8 cellular contexts compared by ENCODE assay signal in genomic region chr6:10556496-10557391, GRCh38. TPM values are rescaled to one million over a fixed set of nuclear protein-coding genes. Genes with fewer than 3 reads are reported as not detected.
DNase-seq lines count a peak whose midpoint lies in the region; ATAC-seq and TF ChIP-seq lines count a peak whose summit lies in the region.

No MANE protein-coding gene starts in this region.

- no peaks in the 10 kb centered on the region for H3K27me3 ChIP-seq in HUES6 (ENCODE audit: control insufficient read depth, insufficient read depth, low read length)
- no peaks in the 10 kb centered on the region for H3K27me3 ChIP-seq in hepatocyte
- H3K27me3 ChIP-seq in trophoblast cell (ENCODE audit: insufficient read depth, low read length): no peaks in the 10 kb centered on the region

- H4K8ac ChIP-seq in trophoblast cell (ENCODE audit: low read depth, low read length): no peak overlapping the region

- peaks cover 81% of the 10 kb centered on the region for H3K4me1 Mint-ChIP-seq in WTC11
- H3K4me1 Mint-ChIP-seq in activated T-helper 17 cell treated with anti-CD3 and anti-CD28 coated beads, Interleukin-2, amount 50 U/mL, for 72 hours: no peaks in the 10 kb centered on the region
- H3K4me1 Mint-ChIP-seq in activated naive CD4-positive, alpha-beta T cell treated with anti-CD3 and anti-CD28 coated beads for 36 hours (ENCODE audit: low read depth): no peaks in the 10 kb centered on the region
- H3K4me1 Mint-ChIP-seq in activated naive CD8-positive, alpha-beta T cell treated with anti-CD3 and anti-CD28 coated beads for 36 hours: no peaks in the 10 kb centered on the region

- H3K27me3 Mint-ChIP-seq in WTC11 (ENCODE audit: low read depth): no peaks in the 10 kb centered on the region
- H3K27me3 Mint-ChIP-seq in activated T-helper 17 cell treated with anti-CD3 and anti-CD28 coated beads, Interleukin-2, amount 50 U/mL, for 72 hours: no peaks in the 10 kb centered on the region
- no peaks in the 10 kb centered on the region for H3K27me3 Mint-ChIP-seq in activated naive CD4-positive, alpha-beta T cell treated with anti-CD3 and anti-CD28 coated beads for 36 hours (ENCODE audit: low read depth)
- no peaks in the 10 kb centered on the region for H3K27me3 Mint-ChIP-seq in activated naive CD8-positive, alpha-beta T cell treated with anti-CD3 and anti-CD28 coated beads for 36 hours

- no peak overlapping the region for H3K18ac ChIP-seq in trophoblast cell (ENCODE audit: low read length)

- H3K9me3 ChIP-seq in HUES6 (ENCODE audit: control insufficient read depth, insufficient read depth, low read depth, low read length) (no peaks in the 10 kb centered on the region), hepatocyte (ENCODE audit: low read depth) (no peaks in the 10 kb centered on the region), trophoblast cell (ENCODE audit: insufficient read depth, low read depth, low read length) (no peaks in the 10 kb centered on the region)

- H3K4me3 ChIP-seq in HUES6 (ENCODE audit: low read depth, low read length) (peak overlapping the region; percentile 74), hepatocyte (no peak overlapping the region), trophoblast cell (ENCODE audit: low read depth, low read length) (no peak overlapping the region)

- no peaks in the 10 kb centered on the region for H3K9me2 ChIP-seq in hepatocyte (replicated peaks; ENCODE audit: insufficient read depth)

- DNase-seq in WTC11 (ENCODE audit: low spot score) (no peak), hepatocyte (ENCODE audit: low spot score) (no peak), trophoblast cell (no peak), ACHN (no peak)
- no peak for DNase-seq in activated naive CD4-positive, alpha-beta T cell treated with anti-CD3 and anti-CD28 coated beads for 36 hours
- DNase-seq in activated naive CD8-positive, alpha-beta T cell treated with anti-CD3 and anti-CD28 coated beads for 36 hours: no peak

- intact Hi-C loops in activated naive CD4-positive, alpha-beta T cell treated with anti-CD3 and anti-CD28 coated beads for 36 hours (cut with micrococcal nuclease): no loop called here

- H4K12ac ChIP-seq in trophoblast cell (ENCODE audit: low read depth, low read length): peak overlapping the region; percentile 58

- peak overlapping the region; percentile 45 for H2BK12ac ChIP-seq in trophoblast cell (ENCODE audit: low read length)

- no peak overlapping the region for H2BK5ac ChIP-seq in trophoblast cell (ENCODE audit: low read depth, low read length, poor library complexity)

- no peak overlapping the region for H3K23ac ChIP-seq in trophoblast cell (ENCODE audit: low read length)

- no peak overlapping the region for H3K4ac ChIP-seq in trophoblast cell (ENCODE audit: low read depth, low read length)

- H3K36me3 ChIP-seq in HUES6 (ENCODE audit: control insufficient read depth, insufficient read depth, low read length) (no peaks in the 10 kb centered on the region; the same call in 1 of the 2 replicates), hepatocyte (replicated peaks; ENCODE audit: insufficient read depth, low read depth) (no peaks in the 10 kb centered on the region), trophoblast cell (ENCODE audit: control insufficient read depth in 1 of 2, insufficient read depth in 2 of 2, low read length in 2 of 2) (peaks cover 2 to 4% of the 10 kb centered on the region in 2 experiments)

- H2AK5ac ChIP-seq in trophoblast cell (ENCODE audit: low read length): no peak overlapping the region

- H3K27ac ChIP-seq in HUES6 (ENCODE audit: low read depth, low read length) (peak overlapping the region; percentile 53; the same call in 1 of the 2 replicates), hepatocyte (no peak overlapping the region), trophoblast cell (ENCODE audit: low read depth, low read length) (no peak overlapping the region)

- no peak overlapping the region for H4K91ac ChIP-seq in trophoblast cell (ENCODE audit: low read depth, low read length)

- H3K9ac ChIP-seq in HUES6 (ENCODE audit: low read length) (peak overlapping the region; percentile 67), trophoblast cell (ENCODE audit: low read length) (no peak overlapping the region)

- CTCF ChIA-PET in WTC11 (lab: Charles Lee): interaction anchor here (0.9 to 2.0 kb wide), 8 partner anchors 11 to 330 kb away, joined by 3 to 16 read pairs (median 4); partner anchors contain the start of genes C6orf52, PAK1IP1 and SYCP2L
- CTCF ChIA-PET in activated naive CD4-positive, alpha-beta T cell treated with anti-CD3 and anti-CD28 coated beads for 36 hours (lab: Charles Lee): no interaction called here

- POLR2A ChIA-PET in WTC11 (lab: Charles Lee): interaction anchor here (0.5 to 2.4 kb wide), 9 partner anchors 10 to 526 kb away, joined by 3 to 19 read pairs (median 4); partner anchors contain the start of gene GCNT2

- no peak overlapping the region for H3K14ac ChIP-seq in trophoblast cell (ENCODE audit: low read length)

- TF ChIP-seq CTCF in WTC11 (IDR thresholded peaks at IDR 0.05) (no peak), hepatocyte (IDR thresholded peaks at IDR 0.05; ENCODE audit: poor library complexity) (no peak)

- H3K4me1 ChIP-seq in HUES6 (ENCODE audit: control insufficient read depth, insufficient read depth, low read length): peaks cover 53% of the 10 kb centered on the region
- H3K4me1 ChIP-seq in hepatocyte (ENCODE audit: insufficient read depth): peaks cover 11% of the 10 kb centered on the region
- peaks cover 9 to 22% of the 10 kb centered on the region in 2 experiments for H3K4me1 ChIP-seq in trophoblast cell (ENCODE audit: control insufficient read depth in 1 of 2, insufficient read depth in 2 of 2, low read length in 2 of 2)

- WGBS in hepatocyte (ENCODE audit: low lambda C conversion rate, missing lambda C conversion rate): 72% methylated on average over 12 of the region's 12 CpGs
- WGBS in trophoblast cell (ENCODE audit: extremely low coverage, insufficient coverage, insufficient read length): no CpG with 5 or more reads among the region's 12 CpGs

- H2AFZ ChIP-seq in hepatocyte (no peak overlapping the region), trophoblast cell (ENCODE audit: insufficient read depth, low read length, poor library complexity) (no peak overlapping the region)

- H3K4me2 ChIP-seq in hepatocyte: peak overlapping the region; percentile 78
- H3K4me2 ChIP-seq in trophoblast cell (ENCODE audit: low read length): peak overlapping the region; percentile 80

- H3K79me1 ChIP-seq in trophoblast cell (ENCODE audit: low read length): peaks cover 16% of the 10 kb centered on the region

- H4K20me1 ChIP-seq in hepatocyte (ENCODE audit: insufficient read depth, poor library complexity, severe bottlenecking): no peaks in the 10 kb centered on the region

- no peak for ATAC-seq in WTC11
- no peak for ATAC-seq in activated T-helper 17 cell treated with anti-CD3 and anti-CD28 coated beads, Interleukin-2, amount 50 U/mL, for 72 hours (replicated peaks)

- peaks cover 18% of the 10 kb centered on the region for H3K36me3 Mint-ChIP-seq in WTC11
- H3K36me3 Mint-ChIP-seq in activated T-helper 17 cell treated with anti-CD3 and anti-CD28 coated beads, Interleukin-2, amount 50 U/mL, for 72 hours (ENCODE audit: low read depth): no peaks in the 10 kb centered on the region
- peaks cover 9% of the 10 kb centered on the region for H3K36me3 Mint-ChIP-seq in activated naive CD4-positive, alpha-beta T cell treated with anti-CD3 and anti-CD28 coated beads for 36 hours (ENCODE audit: low read depth)
- peaks cover 19% of the 10 kb centered on the region for H3K36me3 Mint-ChIP-seq in activated naive CD8-positive, alpha-beta T cell treated with anti-CD3 and anti-CD28 coated beads for 36 hours

- in situ Hi-C loops in ACHN (cut with HindIII; ENCODE audit: low pct_ligation_motif_present, low pct_unique_long_range_greater_than_20kb, low sequenced_read_pairs): no loop called here

- H3K4me3 Mint-ChIP-seq in WTC11: peak overlapping the region; percentile 94
- H3K4me3 Mint-ChIP-seq in activated T-helper 17 cell treated with anti-CD3 and anti-CD28 coated beads, Interleukin-2, amount 50 U/mL, for 72 hours: no peak overlapping the region
- no peak overlapping the region for H3K4me3 Mint-ChIP-seq in activated naive CD4-positive, alpha-beta T cell treated with anti-CD3 and anti-CD28 coated beads for 36 hours
- H3K4me3 Mint-ChIP-seq in activated naive CD8-positive, alpha-beta T cell treated with anti-CD3 and anti-CD28 coated beads for 36 hours: no peak overlapping the region

- H3K79me2 ChIP-seq in hepatocyte (peaks cover 58% of the 10 kb centered on the region), trophoblast cell (ENCODE audit: control insufficient read depth, insufficient read depth, low read length, poor library complexity) (peaks cover 2% of the 10 kb centered on the region)

- no peaks in the 10 kb centered on the region for H3K9me3 Mint-ChIP-seq in WTC11
- no peaks in the 10 kb centered on the region for H3K9me3 Mint-ChIP-seq in activated T-helper 17 cell treated with anti-CD3 and anti-CD28 coated beads, Interleukin-2, amount 50 U/mL, for 72 hours
- H3K9me3 Mint-ChIP-seq in activated naive CD4-positive, alpha-beta T cell treated with anti-CD3 and anti-CD28 coated beads for 36 hours: no peaks in the 10 kb centered on the region
- H3K9me3 Mint-ChIP-seq in activated naive CD8-positive, alpha-beta T cell treated with anti-CD3 and anti-CD28 coated beads for 36 hours: no peaks in the 10 kb centered on the region

- no peak overlapping the region for H2BK120ac ChIP-seq in trophoblast cell (ENCODE audit: insufficient read depth, low read length, poor library complexity)

- peak overlapping the region; percentile 97 for H3K27ac Mint-ChIP-seq in WTC11
- no peak overlapping the region for H3K27ac Mint-ChIP-seq in activated T-helper 17 cell treated with anti-CD3 and anti-CD28 coated beads, Interleukin-2, amount 50 U/mL, for 72 hours
- H3K27ac Mint-ChIP-seq in activated naive CD4-positive, alpha-beta T cell treated with anti-CD3 and anti-CD28 coated beads for 36 hours: no peak overlapping the region
- H3K27ac Mint-ChIP-seq in activated naive CD8-positive, alpha-beta T cell treated with anti-CD3 and anti-CD28 coated beads for 36 hours: no peak overlapping the region

TF ChIP-seq in WTC11, 78 proteins besides CTCF, POLR2A, EP300 and RAD21 (continues in another document):
- no peak for TF ChIP-seq SOX15 (CRISPR knock-in tag; IDR thresholded peaks at IDR 0.05)

RNA-seq across cellular contexts. Expression of gene GCNT2, which starts 35.6 kb away (rescaled TPM):
- total RNA-seq in WTC11 (2021): 51.2 to 66.7 TPM (median 62.7 TPM) in 3 replicates
- 36.4 and 39.3 TPM in 2 replicates for total RNA-seq in hepatocyte
- 16.3 and 25.9 TPM in 2 replicates for polyA plus RNA-seq in hepatocyte
- polyA plus RNA-seq in trophoblast cell (2013): 16.5 and 17.2 TPM in 2 replicates
- total RNA-seq in activated T-helper 17 cell treated with anti-CD3 and anti-CD28 coated beads, Interleukin-2, amount 50 U/mL, for 72 hours: under 1 TPM; 0.64 to 0.73 TPM
- total RNA-seq in activated naive CD4-positive, alpha-beta T cell treated with anti-CD3 and anti-CD28 coated beads for 36 hours: 1 to 10 TPM; 1.4 to 1.6 TPM
- total RNA-seq in activated naive CD8-positive, alpha-beta T cell treated with anti-CD3 and anti-CD28 coated beads for 36 hours: 1 to 10 TPM; 4.1 to 4.3 TPM
